Comparison of ENCODE assay signal across 15 cellular contexts in genomic region chr4:74111990-74112389, GRCh38. TPM values are rescaled to one million over a fixed set of nuclear protein-coding genes. Genes with fewer than 3 reads are reported as not detected.
DNase-seq lines count a peak whose midpoint lies in the region; ATAC-seq, FAIRE-seq and TF ChIP-seq lines count a peak whose summit lies in the region.
"Had no signal": no experiment of that assay in that cellular context is flagged by ENCODE, and none has a peak within 500 bp of the region (broad histone marks: within the 10 kb centered on the region; RNA-seq: fewer than 3 reads in every experiment).

No MANE protein-coding gene starts in this region.

- peaks cover 15% of the 10 kb centered on the region; the same call in 2 of the 3 replicates for H3K4me1 Mint-ChIP-seq in GM23338
- no peaks in the 10 kb centered on the region for H3K4me1 Mint-ChIP-seq in activated T-helper 1 cell treated with anti-CD3 and anti-CD28 coated beads, Interleukin-12 subunit alpha, Interleukin-12 subunit beta, Interleukin-2, Interleukin-4 antibody, amounts not matched to agents 30 ng/mL and 10 ng/mL and 1 ng/mL, durations not matched to agents 14 hours and 24 hours and 36 hours (ENCODE audit: low read depth)
- H3K4me1 Mint-ChIP-seq: activated CD4-positive, alpha-beta T cell treated with anti-CD3 and anti-CD28 coated beads, Interleukin-2, amount 10 ng/mL, durations not matched to agents 7 days and 5 days; activated naive CD8-positive, alpha-beta T cell treated with anti-CD3 and anti-CD28 coated beads, Interleukin-2, amount 10 ng/mL, durations not matched to agents 7 days and 5 days; CD4-positive, CD25-positive, alpha-beta regulatory T cell; IgD-negative memory B cell; stimulated activated naive CD8-positive, alpha-beta T cell treated with anti-CD3 and anti-CD28 coated beads, Interleukin-15, amount 100 ng/mL, for 72 hours had no signal

- no peak overlapping the region for H3K4me2 ChIP-seq in GM23338
- H3K4me2 ChIP-seq: SK-N-SH had no signal

- H3K27ac ChIP-seq in GM23338 (ENCODE audit: low read depth) (no peak overlapping the region), gastrocnemius medialis (peak overlapping the region; percentile 65 to 75 (median 72))

- H3K4me1 ChIP-seq in GM23338 (ENCODE audit: insufficient read depth) (peaks cover 3% of the 10 kb centered on the region; the same call in 1 of the 2 replicates), gastrocnemius medialis (peaks cover 9 to 31% of the 10 kb centered on the region in 2 donors)

- TF ChIP-seq CTCF in GM23338 (conservative IDR thresholded peaks at IDR 0.05; ENCODE audit: low read depth in 2 of 2) (no peak), bronchial epithelial cell (IDR thresholded peaks at IDR 0.05; ENCODE audit: insufficient read depth, low read length, severe bottlenecking) (no peak), gastrocnemius medialis (IDR thresholded peaks at IDR 0.05 in 4 of 5, conservative IDR thresholded peaks at IDR 0.05 in 1 of 5) (no peak)

- FAIRE-seq in bronchial epithelial cell (lab: Jason Lieb, UNC) = peak; percentile 99
- FAIRE-seq: GM12878 had no signal

- no peaks in the 10 kb centered on the region for H3K36me3 Mint-ChIP-seq in GM23338 (ENCODE audit: low read depth)
- no peaks in the 10 kb centered on the region for H3K36me3 Mint-ChIP-seq in activated T-helper 1 cell treated with anti-CD3 and anti-CD28 coated beads, Interleukin-12 subunit alpha, Interleukin-12 subunit beta, Interleukin-2, Interleukin-4 antibody, amounts not matched to agents 30 ng/mL and 10 ng/mL and 1 ng/mL, durations not matched to agents 14 hours and 24 hours and 36 hours (ENCODE audit: low read depth)
- H3K36me3 Mint-ChIP-seq: activated naive CD8-positive, alpha-beta T cell treated with anti-CD3 and anti-CD28 coated beads, Interleukin-2, amount 10 ng/mL, durations not matched to agents 7 days and 5 days; CD4-positive, CD25-positive, alpha-beta regulatory T cell; IgD-negative memory B cell had no signal

- H2AFZ ChIP-seq in GM23338 = peak overlapping the region; percentile 76

- H3K79me2 ChIP-seq in GM23338 (replicated peaks; ENCODE audit: insufficient read depth) = no peaks in the 10 kb centered on the region

- no peaks in the 10 kb centered on the region for H3F3A ChIP-seq in GM23338 (replicated peaks; ENCODE audit: low read depth)

- no peaks in the 10 kb centered on the region for H4K20me1 ChIP-seq in GM23338 (replicated peaks; ENCODE audit: insufficient read depth)

- no peak overlapping the region for H3K4me3 ChIP-seq in GM23338
- H3K4me3 ChIP-seq in bronchial epithelial cell (ENCODE audit: low read depth, low read length) = no peak overlapping the region
- no peak overlapping the region for H3K4me3 ChIP-seq in gastrocnemius medialis
- H3K4me3 ChIP-seq: GM12878 had no signal

- peak; percentile 37 for DNase-seq in GM23338 (ENCODE audit: low spot score)
- peak; percentile 100 for DNase-seq in bronchial epithelial cell (ENCODE audit: low read depth)
- no peak for DNase-seq in left ventricle myocardium superior
- DNase-seq in gastrocnemius medialis = peak in 1 of 2 donors; percentile 25
- no peak for DNase-seq in NOMO-1 treated with dmso at 0.1 percent for 144 hours (lab: John Stamatoyannopoulos, UW; ENCODE audit: unreplicated experiment)
- no peak for DNase-seq in activated T-helper 1 cell treated with anti-CD3 and anti-CD28 coated beads, Interleukin-12 subunit alpha, Interleukin-12 subunit beta, Interleukin-2, Interleukin-4 antibody, amounts not matched to agents 30 ng/mL and 10 ng/mL and 1 ng/mL, durations not matched to agents 14 hours and 24 hours and 36 hours (ENCODE audit: low spot score)
- DNase-seq: activated CD4-positive, alpha-beta T cell treated with anti-CD3 and anti-CD28 coated beads, Interleukin-2, amount 10 ng/mL, durations not matched to agents 7 days and 5 days; activated naive CD8-positive, alpha-beta T cell treated with anti-CD3 and anti-CD28 coated beads, Interleukin-2, amount 10 ng/mL, durations not matched to agents 7 days and 5 days; CD4-positive, CD25-positive, alpha-beta regulatory T cell; SK-N-SH; stimulated activated naive CD8-positive, alpha-beta T cell treated with anti-CD3 and anti-CD28 coated beads, Interleukin-15, amount 100 ng/mL, for 72 hours had no signal

- in situ Hi-C loops in gastrocnemius medialis (cut with MboI; ENCODE audit: low sequenced_read_pairs in 4 of 4) = no loop called here

- no peaks in the 10 kb centered on the region for H3K9me3 Mint-ChIP-seq in GM23338
- H3K9me3 Mint-ChIP-seq in activated T-helper 1 cell treated with anti-CD3 and anti-CD28 coated beads, Interleukin-12 subunit alpha, Interleukin-12 subunit beta, Interleukin-2, Interleukin-4 antibody, amounts not matched to agents 30 ng/mL and 10 ng/mL and 1 ng/mL, durations not matched to agents 14 hours and 24 hours and 36 hours = no peaks in the 10 kb centered on the region
- H3K9me3 Mint-ChIP-seq: activated CD4-positive, alpha-beta T cell treated with anti-CD3 and anti-CD28 coated beads, Interleukin-2, amount 10 ng/mL, durations not matched to agents 7 days and 5 days; activated naive CD8-positive, alpha-beta T cell treated with anti-CD3 and anti-CD28 coated beads, Interleukin-2, amount 10 ng/mL, durations not matched to agents 7 days and 5 days; CD4-positive, CD25-positive, alpha-beta regulatory T cell; IgD-negative memory B cell; stimulated activated naive CD8-positive, alpha-beta T cell treated with anti-CD3 and anti-CD28 coated beads, Interleukin-15, amount 100 ng/mL, for 72 hours had no signal

- no peaks in the 10 kb centered on the region for H3K27me3 Mint-ChIP-seq in GM23338 (ENCODE audit: insufficient read depth, low read depth, poor library complexity)
- peaks cover 2% of the 10 kb centered on the region for H3K27me3 Mint-ChIP-seq in activated T-helper 1 cell treated with anti-CD3 and anti-CD28 coated beads, Interleukin-12 subunit alpha, Interleukin-12 subunit beta, Interleukin-2, Interleukin-4 antibody, amounts not matched to agents 30 ng/mL and 10 ng/mL and 1 ng/mL, durations not matched to agents 14 hours and 24 hours and 36 hours (ENCODE audit: insufficient read depth)
- H3K27me3 Mint-ChIP-seq: activated naive CD8-positive, alpha-beta T cell treated with anti-CD3 and anti-CD28 coated beads, Interleukin-2, amount 10 ng/mL, durations not matched to agents 7 days and 5 days; stimulated activated naive CD8-positive, alpha-beta T cell treated with anti-CD3 and anti-CD28 coated beads, Interleukin-15, amount 100 ng/mL, for 72 hours had no signal

- H3K9me2 ChIP-seq in GM23338 (ENCODE audit: insufficient read depth) = no peaks in the 10 kb centered on the region
- H3K9me2 ChIP-seq: SK-N-SH had no signal

- peak in 1 of 2 donors; percentile 31 for TF ChIP-seq POLR2A in gastrocnemius medialis (IDR thresholded peaks at IDR 0.05)

- H3K36me3 ChIP-seq in GM23338 (ENCODE audit: insufficient read depth) = no peaks in the 10 kb centered on the region
- no peaks in the 10 kb centered on the region for H3K36me3 ChIP-seq in bronchial epithelial cell (ENCODE audit: control insufficient read depth, insufficient read depth, low read length)
- H3K36me3 ChIP-seq in gastrocnemius medialis = no peaks in the 10 kb centered on the region

- H3K27ac Mint-ChIP-seq in GM23338 = no peak overlapping the region
- no peak overlapping the region for H3K27ac Mint-ChIP-seq in activated T-helper 1 cell treated with anti-CD3 and anti-CD28 coated beads, Interleukin-12 subunit alpha, Interleukin-12 subunit beta, Interleukin-2, Interleukin-4 antibody, amounts not matched to agents 30 ng/mL and 10 ng/mL and 1 ng/mL, durations not matched to agents 14 hours and 24 hours and 36 hours
- H3K27ac Mint-ChIP-seq: activated CD4-positive, alpha-beta T cell treated with anti-CD3 and anti-CD28 coated beads, Interleukin-2, amount 10 ng/mL, durations not matched to agents 7 days and 5 days; activated naive CD8-positive, alpha-beta T cell treated with anti-CD3 and anti-CD28 coated beads, Interleukin-2, amount 10 ng/mL, durations not matched to agents 7 days and 5 days; CD4-positive, CD25-positive, alpha-beta regulatory T cell; stimulated activated naive CD8-positive, alpha-beta T cell treated with anti-CD3 and anti-CD28 coated beads, Interleukin-15, amount 100 ng/mL, for 72 hours had no signal

- H3K4me3 Mint-ChIP-seq in GM23338 = no peak overlapping the region
- no peak overlapping the region for H3K4me3 Mint-ChIP-seq in activated T-helper 1 cell treated with anti-CD3 and anti-CD28 coated beads, Interleukin-12 subunit alpha, Interleukin-12 subunit beta, Interleukin-2, Interleukin-4 antibody, amounts not matched to agents 30 ng/mL and 10 ng/mL and 1 ng/mL, durations not matched to agents 14 hours and 24 hours and 36 hours
- H3K4me3 Mint-ChIP-seq: activated CD4-positive, alpha-beta T cell treated with anti-CD3 and anti-CD28 coated beads, Interleukin-2, amount 10 ng/mL, durations not matched to agents 7 days and 5 days; activated naive CD8-positive, alpha-beta T cell treated with anti-CD3 and anti-CD28 coated beads, Interleukin-2, amount 10 ng/mL, durations not matched to agents 7 days and 5 days; CD4-positive, CD25-positive, alpha-beta regulatory T cell; IgD-negative memory B cell; stimulated activated naive CD8-positive, alpha-beta T cell treated with anti-CD3 and anti-CD28 coated beads, Interleukin-15, amount 100 ng/mL, for 72 hours had no signal

- ATAC-seq in GM23338 (peak; percentile 62), left ventricle myocardium superior (peak; percentile 62), gastrocnemius medialis (peak in 1 of 2 donors; percentile 60), HG03432 (IDR thresholded peaks at IDR 0.05; ENCODE audit: unreplicated experiment) (no peak), GM19351 (IDR thresholded peaks at IDR 0.05; ENCODE audit: unreplicated experiment) (no peak)
- ATAC-seq: GM12878; stimulated activated naive CD8-positive, alpha-beta T cell treated with anti-CD3 and anti-CD28 coated beads, Interleukin-15, amount 100 ng/mL, for 72 hours had no signal

- no peaks in the 10 kb centered on the region for H3K27me3 ChIP-seq in GM23338 (ENCODE audit: insufficient read depth)
- H3K27me3 ChIP-seq in bronchial epithelial cell (ENCODE audit: control insufficient read depth, insufficient read depth, low read length) = no peaks in the 10 kb centered on the region
- no peaks in the 10 kb centered on the region for H3K27me3 ChIP-seq in gastrocnemius medialis

- no peaks in the 10 kb centered on the region for H3K9me3 ChIP-seq in gastrocnemius medialis
- H3K9me3 ChIP-seq: SK-N-SH had no signal

- intact Hi-C loops in left ventricle myocardium superior (cut with micrococcal nuclease) = no loop called here
- intact Hi-C loops in gastrocnemius medialis (cut with DNase I; ENCODE audit: low total_unique reads) = no loop called here
- intact Hi-C loops in activated T-helper 1 cell treated with anti-CD3 and anti-CD28 coated beads, Interleukin-12 subunit alpha, Interleukin-12 subunit beta, Interleukin-2, Interleukin-4 antibody, amounts not matched to agents 30 ng/mL and 10 ng/mL and 1 ng/mL, durations not matched to agents 14 hours and 24 hours and 36 hours (cut with micrococcal nuclease) = no loop called here

RNA-seq across cellular contexts. Expression of gene CXCL2, which starts 13.0 kb away (rescaled TPM):
- 4.2 and 7.8 TPM in 2 replicates for total RNA-seq in GM23338 (2014; rRNA removed; shearing (Covaris generic))
- polyA plus RNA-seq in GM23338 (2016; fragmentation: Nextera tagmentation; extraction: Ambion mirVana) = 3.3 TPM in 2 replicates
- 5.5 and 7.9 TPM in 2 replicates for total RNA-seq in bronchial epithelial cell
- total RNA-seq in left ventricle myocardium superior = 12.0 TPM
- 10 to 100 TPM; 22.2 to 46.8 (median 30.5) TPM for total RNA-seq in gastrocnemius medialis
- total RNA-seq in activated T-helper 1 cell treated with anti-CD3 and anti-CD28 coated beads, Interleukin-12 subunit alpha, Interleukin-12 subunit beta, Interleukin-2, Interleukin-4 antibody, amounts not matched to agents 30 ng/mL and 10 ng/mL and 1 ng/mL, durations not matched to agents 14 hours and 24 hours and 36 hours = not detected in 2 replicates
- total RNA-seq: GM12878 had no signal
- polyA plus RNA-seq: CD4-positive, CD25-positive, alpha-beta regulatory T cell; GM12878; IgD-negative memory B cell had no signal

RNA-seq across cellular contexts. Expression of gene MTHFD2L, which starts 45.9 kb away (rescaled TPM):
- total RNA-seq in GM23338 (2014; rRNA removed; shearing (Covaris generic)) = 24.4 and 29.2 TPM in 2 replicates
- polyA plus RNA-seq in GM23338 (2016; fragmentation: Nextera tagmentation; extraction: Ambion mirVana) = 35.2 and 35.7 TPM in 2 replicates
- total RNA-seq in bronchial epithelial cell (24.2 and 29.0 TPM in 2 replicates), left ventricle myocardium superior (8.5 TPM), gastrocnemius medialis (10 to 100 TPM in 1 of 4 donors, 1 to 10 TPM in 3; 7.0 to 11.0 (median 7.8) TPM)
- 8.9 and 9.9 TPM in 2 replicates for total RNA-seq in activated T-helper 1 cell treated with anti-CD3 and anti-CD28 coated beads, Interleukin-12 subunit alpha, Interleukin-12 subunit beta, Interleukin-2, Interleukin-4 antibody, amounts not matched to agents 30 ng/mL and 10 ng/mL and 1 ng/mL, durations not matched to agents 14 hours and 24 hours and 36 hours

Comparison
In these comparisons a context has a peak if more than half of its experiments do, and no peak if none do; other contexts are left out.
1. ATAC-seq: peak in GM23338 (single experiment) and left ventricle myocardium superior (single experiment); none in HG03432 (single experiment) and GM19351 (single experiment).
2. DNase-seq: peak in GM23338 (single experiment) and bronchial epithelial cell (single experiment); none in left ventricle myocardium superior (single experiment), NOMO-1 treated with dmso at 0.1 percent for 144 hours (single experiment) and activated T-helper 1 cell treated with anti-CD3 and anti-CD28 coated beads, Interleukin-12 subunit alpha, Interleukin-12 subunit beta, Interleukin-2, Interleukin-4 antibody, amounts not matched to agents 30 ng/mL and 10 ng/mL and 1 ng/mL, durations not matched to agents 14 hours and 24 hours and 36 hours (single experiment).